In genomic region chr16:14088155-14088753, GRCh38 we compare ENCODE assay signal across 16 cellular contexts. TPM values are rescaled to one million over a fixed set of nuclear protein-coding genes. Genes with fewer than 3 reads are reported as not detected.
A peak's percentile ranks its signal among the peaks of the same experiment; 100 is the strongest.
DNase-seq lines count a peak whose midpoint lies in the region; ATAC-seq and TF ChIP-seq lines count a peak whose summit lies in the region.
"Had no signal": no experiment of that assay in that cellular context is flagged by ENCODE, and none has a peak within 500 bp of the region (broad histone marks: within the 10 kb centered on the region; RNA-seq: fewer than 3 reads in every experiment).

No MANE protein-coding gene starts in this region.

- peak; percentile 71 for ATAC-seq in gastroesophageal sphincter
- no peak for ATAC-seq in GM18517 (IDR thresholded peaks at IDR 0.05; ENCODE audit: unreplicated experiment)
- ATAC-seq: GM23338; naive thymus-derived CD4-positive, alpha-beta T cell had no signal

- H3K27ac ChIP-seq in gastroesophageal sphincter (peak overlapping the region; percentile 61 to 74 (median 66)), testis (no peak overlapping the region)
- H3K27ac ChIP-seq: BLaER1 had no signal

- H3K36me3 Mint-ChIP-seq in progenitor cell of endocrine pancreas (ENCODE audit: insufficient read depth): peaks cover 18% of the 10 kb centered on the region
- H3K36me3 Mint-ChIP-seq in activated T-helper 2 cell treated with anti-CD3 and anti-CD28 coated beads, Interferon-gamma antibody, Interleukin-2, Interleukin-4, amounts not matched to agents 10 μg/mL and 5 μg/mL and 100 μg/mL, durations not matched to agents 14 hours and 24 hours and 36 hours (ENCODE audit: low read depth): peaks cover 4% of the 10 kb centered on the region

- H3K27ac Mint-ChIP-seq in progenitor cell of endocrine pancreas: peak overlapping the region; percentile 34
- H3K27ac Mint-ChIP-seq in activated T-helper 2 cell treated with anti-CD3 and anti-CD28 coated beads, Interferon-gamma antibody, Interleukin-2, Interleukin-4, amounts not matched to agents 10 μg/mL and 5 μg/mL and 100 μg/mL, durations not matched to agents 14 hours and 24 hours and 36 hours: no peak overlapping the region
- H3K27ac Mint-ChIP-seq: GM23338; naive thymus-derived CD4-positive, alpha-beta T cell had no signal

- peak overlapping the region; percentile 8 for H3K4me3 ChIP-seq in adipocyte (ENCODE audit: low read length)
- H3K4me3 ChIP-seq in gastroesophageal sphincter: peak overlapping the region; percentile 4 to 21
- H3K4me3 ChIP-seq in testis: no peak overlapping the region
- H3K4me3 ChIP-seq: BLaER1, GM23338 had no signal

- no peak overlapping the region for H3K4me3 Mint-ChIP-seq in progenitor cell of endocrine pancreas (ENCODE audit: low read depth)
- no peak overlapping the region for H3K4me3 Mint-ChIP-seq in activated T-helper 2 cell treated with anti-CD3 and anti-CD28 coated beads, Interferon-gamma antibody, Interleukin-2, Interleukin-4, amounts not matched to agents 10 μg/mL and 5 μg/mL and 100 μg/mL, durations not matched to agents 14 hours and 24 hours and 36 hours (ENCODE audit: low read depth)
- H3K4me3 Mint-ChIP-seq: GM23338; naive thymus-derived CD4-positive, alpha-beta T cell had no signal

- H3K9me3 ChIP-seq in adipocyte (ENCODE audit: control insufficient read depth, low read length) (no peaks in the 10 kb centered on the region), gastroesophageal sphincter (no peaks in the 10 kb centered on the region), testis (no peaks in the 10 kb centered on the region)
- H3K9me3 ChIP-seq: BLaER1, SK-N-SH had no signal

- no peak for TF ChIP-seq POLR2A in gastroesophageal sphincter (IDR thresholded peaks at IDR 0.05)
- no peak for TF ChIP-seq POLR2A in testis (IDR thresholded peaks at IDR 0.05)

- no peaks in the 10 kb centered on the region for H3K36me3 ChIP-seq in adipocyte (ENCODE audit: control insufficient read depth, insufficient read depth, low read length, severe bottlenecking)
- H3K36me3 ChIP-seq in gastroesophageal sphincter: no peaks in the 10 kb centered on the region
- no peaks in the 10 kb centered on the region for H3K36me3 ChIP-seq in testis (ENCODE audit: low read depth, missing control alignments)

- H3K4me1 ChIP-seq in adipocyte (ENCODE audit: control insufficient read depth, insufficient read depth, low read length): peaks cover 18% of the 10 kb centered on the region
- peaks cover 25 to 82% (median 35%) of the 10 kb centered on the region in 3 donors for H3K4me1 ChIP-seq in gastroesophageal sphincter
- no peaks in the 10 kb centered on the region for H3K4me1 ChIP-seq in testis

- intact Hi-C loops in testis (cut with DNase I; ENCODE audit: low total_unique reads): no loop called here
- intact Hi-C loops in activated T-helper 2 cell treated with anti-CD3 and anti-CD28 coated beads, Interferon-gamma antibody, Interleukin-2, Interleukin-4, amounts not matched to agents 10 μg/mL and 5 μg/mL and 100 μg/mL, durations not matched to agents 14 hours and 24 hours and 36 hours (cut with micrococcal nuclease): no loop called here

- H3K27me3 Mint-ChIP-seq in progenitor cell of endocrine pancreas: no peaks in the 10 kb centered on the region
- no peaks in the 10 kb centered on the region for H3K27me3 Mint-ChIP-seq in activated T-helper 2 cell treated with anti-CD3 and anti-CD28 coated beads, Interferon-gamma antibody, Interleukin-2, Interleukin-4, amounts not matched to agents 10 μg/mL and 5 μg/mL and 100 μg/mL, durations not matched to agents 14 hours and 24 hours and 36 hours (ENCODE audit: low read depth)
- H3K27me3 Mint-ChIP-seq: naive thymus-derived CD4-positive, alpha-beta T cell had no signal

- TF ChIP-seq CTCF in gastroesophageal sphincter (IDR thresholded peaks at IDR 0.05): no peak
- TF ChIP-seq CTCF in progenitor cell of endocrine pancreas (IDR thresholded peaks at IDR 0.05; ENCODE audit: unreplicated experiment): no peak
- TF ChIP-seq CTCF in testis (IDR thresholded peaks at IDR 0.05): no peak

- H3K27me3 ChIP-seq in adipocyte (replicated peaks; ENCODE audit: control insufficient read depth, insufficient read depth, low read length): no peaks in the 10 kb centered on the region
- H3K27me3 ChIP-seq in gastroesophageal sphincter: no peaks in the 10 kb centered on the region
- no peaks in the 10 kb centered on the region for H3K27me3 ChIP-seq in testis
- H3K27me3 ChIP-seq: BLaER1 had no signal

- no peak overlapping the region for H3K9ac ChIP-seq in adipocyte (ENCODE audit: low read length)
- H3K9ac ChIP-seq: BLaER1, SK-N-SH had no signal

- 32 to 39% methylated on average over 5 to 6 of the region's 6 CpGs for WGBS in gastroesophageal sphincter (ENCODE audit: low coverage in 1 of 2), 2 donors
- 51 to 63% methylated on average over 6 of the region's 6 CpGs for WGBS in testis, 2 donors

- H3K4me1 Mint-ChIP-seq in progenitor cell of endocrine pancreas (ENCODE audit: low read depth): peaks cover 46% of the 10 kb centered on the region
- H3K4me1 Mint-ChIP-seq in activated T-helper 2 cell treated with anti-CD3 and anti-CD28 coated beads, Interferon-gamma antibody, Interleukin-2, Interleukin-4, amounts not matched to agents 10 μg/mL and 5 μg/mL and 100 μg/mL, durations not matched to agents 14 hours and 24 hours and 36 hours (ENCODE audit: low read depth): no peaks in the 10 kb centered on the region

- in situ Hi-C loops in G401 (cut with HindIII; ENCODE audit: low sequenced_read_pairs): no loop called here

- no peaks in the 10 kb centered on the region for H3K9me3 Mint-ChIP-seq in progenitor cell of endocrine pancreas (ENCODE audit: low read depth)
- H3K9me3 Mint-ChIP-seq in activated T-helper 2 cell treated with anti-CD3 and anti-CD28 coated beads, Interferon-gamma antibody, Interleukin-2, Interleukin-4, amounts not matched to agents 10 μg/mL and 5 μg/mL and 100 μg/mL, durations not matched to agents 14 hours and 24 hours and 36 hours: no peaks in the 10 kb centered on the region
- H3K9me3 Mint-ChIP-seq: GM23338; naive thymus-derived CD4-positive, alpha-beta T cell had no signal

- peak; percentile 88 for DNase-seq in G401 (ENCODE audit: low spot score)
- peak; percentile 67 for DNase-seq in adipocyte (ENCODE audit: low read depth)
- DNase-seq in progenitor cell of endocrine pancreas (ENCODE audit: low spot score, unreplicated experiment): no peak
- DNase-seq in testis: no peak
- no peak for DNase-seq in activated T-helper 2 cell treated with anti-CD3 and anti-CD28 coated beads, Interferon-gamma antibody, Interleukin-2, Interleukin-4, amounts not matched to agents 10 μg/mL and 5 μg/mL and 100 μg/mL, durations not matched to agents 14 hours and 24 hours and 36 hours (ENCODE audit: low spot score)
- no peak for DNase-seq in NCI-H82 (lab: John Stamatoyannopoulos, UW)
- DNase-seq: activated CD4-positive, alpha-beta T cell treated with anti-CD3 and anti-CD28 coated beads for 4 hours; activated gamma-delta T cell treated with Interleukin-2 at 50 U/mL for 16 hours; naive thymus-derived CD4-positive, alpha-beta T cell; NCI-H510A; SK-N-SH; stimulated activated CD4-positive, alpha-beta T cell treated with anti-CD3 and anti-CD28 coated beads, Interleukin-15, amount 100 ng/mL, for 24 hours had no signal

- no peak for TF ChIP-seq EP300 in gastroesophageal sphincter (IDR thresholded peaks at IDR 0.05)

RNA-seq across cellular contexts. Expression of gene MRTFB, which starts 17.1 kb away (rescaled TPM):
- total RNA-seq in G401 (2014; rRNA removed; shearing (Covaris generic)): 3.1 and 6.4 TPM in 2 replicates
- total RNA-seq in gastroesophageal sphincter (10 to 100 TPM; 38.8 to 53.1 (median 41.1) TPM), progenitor cell of endocrine pancreas (83.1 and 88.1 TPM in 2 replicates), testis (100 to 1,000 TPM in 1 of 2 donors, 10 to 100 TPM in 1; 91.4 to 140 TPM)
- 41.4 TPM for polyA plus RNA-seq in testis (ENCODE audit: insufficient read depth, low read depth, low replicate concordance)
- total RNA-seq in activated T-helper 2 cell treated with anti-CD3 and anti-CD28 coated beads, Interferon-gamma antibody, Interleukin-2, Interleukin-4, amounts not matched to agents 10 μg/mL and 5 μg/mL and 100 μg/mL, durations not matched to agents 14 hours and 24 hours and 36 hours: 13.7 and 14.6 TPM in 2 replicates

Comparison
In these comparisons a context has a peak if more than half of its experiments do, and no peak if none do; other contexts are left out.
1. DNase-seq: peak in G401 (single experiment) and adipocyte (single experiment); none in progenitor cell of endocrine pancreas (single experiment), testis (single experiment), activated T-helper 2 cell treated with anti-CD3 and anti-CD28 coated beads, Interferon-gamma antibody, Interleukin-2, Interleukin-4, amounts not matched to agents 10 μg/mL and 5 μg/mL and 100 μg/mL, durations not matched to agents 14 hours and 24 hours and 36 hours (single experiment) and NCI-H82 (single experiment).
2. H3K4me3 ChIP-seq: peak in adipocyte (single experiment) and gastroesophageal sphincter (2 of 2); none in testis (0 of 2).
3. H3K27ac ChIP-seq: peak in gastroesophageal sphincter (4 of 4); none in testis (0 of 2).